Comparison of ENCODE assay signal across 19 cellular contexts in genomic region chr2:10240161-10240681, GRCh38.
A peak's percentile ranks its signal among the peaks of the same experiment; 100 is the strongest.
DNase-seq lines count a peak whose midpoint lies in the region; ATAC-seq and TF ChIP-seq lines count a peak whose summit lies in the region.
"Had no signal": no experiment of that assay in that cellular context is flagged by ENCODE, and none has a peak within 500 bp of the region (broad histone marks: within the 10 kb centered on the region; RNA-seq: fewer than 3 reads in every experiment).

No MANE protein-coding gene starts in this region.

- no peaks in the 10 kb centered on the region for H3K27me3 Mint-ChIP-seq in WTC11 (ENCODE audit: low read depth)
- H3K27me3 Mint-ChIP-seq in nephron progenitor cell (ENCODE audit: low read depth, poor library complexity), result peaks cover 19% of the 10 kb centered on the region
- no peaks in the 10 kb centered on the region for H3K27me3 Mint-ChIP-seq in type B pancreatic cell
- peaks cover 11% of the 10 kb centered on the region for H3K27me3 Mint-ChIP-seq in MCF 10A (ENCODE audit: insufficient read depth, unreplicated experiment)
- H3K27me3 Mint-ChIP-seq: CD4-positive, CD25-positive, alpha-beta regulatory T cell had no signal

- no peaks in the 10 kb centered on the region for H3K9me3 Mint-ChIP-seq in activated naive CD4-positive, alpha-beta T cell treated with anti-CD3 and anti-CD28 coated beads, Interleukin-2, amount 50 U/mL, for 72 hours
- no peaks in the 10 kb centered on the region for H3K9me3 Mint-ChIP-seq in WTC11
- no peaks in the 10 kb centered on the region for H3K9me3 Mint-ChIP-seq in nephron progenitor cell
- H3K9me3 Mint-ChIP-seq in type B pancreatic cell, result no peaks in the 10 kb centered on the region
- H3K9me3 Mint-ChIP-seq in MCF 10A (ENCODE audit: unreplicated experiment), result no peaks in the 10 kb centered on the region

- H3K4me1 Mint-ChIP-seq in WTC11 (no peaks in the 10 kb centered on the region), nephron progenitor cell (peaks cover 10% of the 10 kb centered on the region), type B pancreatic cell (ENCODE audit: unreplicated experiment) (peaks cover 11% of the 10 kb centered on the region), MCF 10A (ENCODE audit: insufficient read depth, unreplicated experiment) (no peaks in the 10 kb centered on the region)
- H3K4me1 Mint-ChIP-seq: CD4-positive, CD25-positive, alpha-beta regulatory T cell had no signal

- no peak; the same call in 1 of the 2 replicates for TF ChIP-seq CTCF in WTC11 (IDR thresholded peaks at IDR 0.05)
- no peak for TF ChIP-seq CTCF in nephron progenitor cell (IDR thresholded peaks at IDR 0.05)
- no peak for TF ChIP-seq CTCF in type B pancreatic cell (conservative IDR thresholded peaks at IDR 0.05)
- no peak for TF ChIP-seq CTCF in MCF 10A (IDR thresholded peaks at IDR 0.05; ENCODE audit: unreplicated experiment)

- H3K36me3 Mint-ChIP-seq in activated naive CD4-positive, alpha-beta T cell treated with anti-CD3 and anti-CD28 coated beads, Interleukin-2, amount 50 U/mL, for 72 hours, result no peaks in the 10 kb centered on the region
- H3K36me3 Mint-ChIP-seq in WTC11 (no peaks in the 10 kb centered on the region), nephron progenitor cell (ENCODE audit: low read depth) (no peaks in the 10 kb centered on the region), type B pancreatic cell (no peaks in the 10 kb centered on the region), MCF 10A (ENCODE audit: insufficient read depth, unreplicated experiment) (no peaks in the 10 kb centered on the region)
- H3K36me3 Mint-ChIP-seq: CD4-positive, CD25-positive, alpha-beta regulatory T cell had no signal

- BruUV-seq in MCF 10A (replicated peaks; lab: Mats Ljungman, UMichigan), result no TSS peak

- intact Hi-C loops in MCF 10A (cut with micrococcal nuclease), result no loop called here

- DNase-seq in activated naive CD4-positive, alpha-beta T cell treated with anti-CD3 and anti-CD28 coated beads, Interleukin-2, amount 50 U/mL, for 16 hours, result peak; percentile 5
- no peak for DNase-seq in activated naive CD4-positive, alpha-beta T cell treated with anti-CD3 and anti-CD28 coated beads, Interleukin-2, amount 50 U/mL, for 72 hours (ENCODE audit: low spot score in 2 of 2)
- DNase-seq in WTC11 (ENCODE audit: low spot score), result peak; percentile 6
- peak; percentile 1 for DNase-seq in nephron progenitor cell
- peak; percentile 60 for DNase-seq in type B pancreatic cell (ENCODE audit: extremely low spot score, unreplicated experiment)
- DNase-seq in MCF 10A (ENCODE audit: unreplicated experiment), result no peak
- DNase-seq in NCI-H1105 treated with DMSO at 0.1 percent for 48 hours (lab: John Stamatoyannopoulos, UW), result no peak
- DNase-seq in dermis blood vessel endothelial cell, result no peak
- DNase-seq: CD4-positive, CD25-positive, alpha-beta regulatory T cell; DMS53; NCI-H1092; NCI-H1436; NCI-H187; NCI-H2081 treated with DMSO at 0.1 percent for 48 hours; NCI-H2171; NCI-H226; NCI-H510A; NCI-H69; SIG-M5 had no signal

- POLR2A ChIA-PET in WTC11 (lab: Charles Lee) (interaction anchor here (0.6 kb wide), 1 partner anchor 794 kb away, joined by 3 read pairs; no protein-coding TSS in a partner anchor), MCF 10A (lab: Yijun Ruan, JAX) (no interaction called here)

- CTCF ChIA-PET in WTC11 (lab: Charles Lee) (interaction anchor here (0.6 to 2.7 kb wide), 28 partner anchors 9 to 256 kb away, joined by 3 to 23 read pairs (median 4); no protein-coding TSS in a partner anchor), MCF 10A (lab: Yijun Ruan, JAX) (no interaction called here)

- H3K27ac Mint-ChIP-seq in activated naive CD4-positive, alpha-beta T cell treated with anti-CD3 and anti-CD28 coated beads, Interleukin-2, amount 50 U/mL, for 72 hours, result no peak overlapping the region
- H3K27ac Mint-ChIP-seq in WTC11, result no peak overlapping the region
- H3K27ac Mint-ChIP-seq in nephron progenitor cell, result no peak overlapping the region
- no peak overlapping the region for H3K27ac Mint-ChIP-seq in type B pancreatic cell
- H3K27ac Mint-ChIP-seq in MCF 10A (ENCODE audit: low read depth, unreplicated experiment), result no peak overlapping the region
- H3K27ac Mint-ChIP-seq: CD4-positive, CD25-positive, alpha-beta regulatory T cell had no signal

- no peak overlapping the region for H3K4me3 Mint-ChIP-seq in WTC11
- no peak overlapping the region for H3K4me3 Mint-ChIP-seq in nephron progenitor cell
- no peak overlapping the region for H3K4me3 Mint-ChIP-seq in type B pancreatic cell
- H3K4me3 Mint-ChIP-seq in MCF 10A (ENCODE audit: unreplicated experiment), result no peak overlapping the region
- H3K4me3 Mint-ChIP-seq: CD4-positive, CD25-positive, alpha-beta regulatory T cell had no signal

- no peak for ATAC-seq in activated naive CD4-positive, alpha-beta T cell treated with anti-CD3 and anti-CD28 coated beads, Interleukin-2, amount 50 U/mL, for 72 hours
- ATAC-seq in WTC11, result no peak

TF ChIP-seq in WTC11, 78 proteins besides CTCF, POLR2A, EP300 and RAD21:
- TF ChIP-seq PRDM15 (CRISPR knock-in tag; IDR thresholded peaks at IDR 0.05) (no peak), ZNF232 (CRISPR knock-in tag; IDR thresholded peaks at IDR 0.05) (no peak), ATF3 (CRISPR knock-in tag; conservative IDR thresholded peaks at IDR 0.05) (no peak), NFE2L1 (CRISPR knock-in tag; IDR thresholded peaks at IDR 0.05) (no peak), GABPB1 (CRISPR knock-in tag; IDR thresholded peaks at IDR 0.05) (no peak), OVOL2 (CRISPR knock-in tag; IDR thresholded peaks at IDR 0.05; ENCODE audit: borderline replicate concordance) (no peak), ZNF512 (CRISPR knock-in tag; IDR thresholded peaks at IDR 0.05; ENCODE audit: borderline replicate concordance) (no peak), ZNF671 (CRISPR knock-in tag; IDR thresholded peaks at IDR 0.05) (no peak), ESRRA (CRISPR knock-in tag; IDR thresholded peaks at IDR 0.05; ENCODE audit: borderline replicate concordance) (no peak), ATF6 (CRISPR knock-in tag; IDR thresholded peaks at IDR 0.05) (no peak), SMAD3 (CRISPR knock-in tag; IDR thresholded peaks at IDR 0.05; ENCODE audit: borderline replicate concordance) (no peak)

Comparison
In these comparisons a context has a peak if more than half of its experiments do, and no peak if none do; other contexts are left out.
1. DNase-seq: peak in activated naive CD4-positive, alpha-beta T cell treated with anti-CD3 and anti-CD28 coated beads, Interleukin-2, amount 50 U/mL, for 16 hours (single experiment), WTC11 (single experiment), nephron progenitor cell (single experiment) and type B pancreatic cell (single experiment); none in activated naive CD4-positive, alpha-beta T cell treated with anti-CD3 and anti-CD28 coated beads, Interleukin-2, amount 50 U/mL, for 72 hours (0 of 2), MCF 10A (single experiment), NCI-H1105 treated with DMSO at 0.1 percent for 48 hours (single experiment) and dermis blood vessel endothelial cell (single experiment).